Comparison of ENCODE assay signal across 25 cellular contexts in genomic region chr1:96978431-96978830, GRCh38.
"Had no signal": no experiment of that assay in that cellular context is flagged by ENCODE, and none has a peak within 500 bp of the region (broad histone marks: within the 10 kb centered on the region; RNA-seq: fewer than 3 reads in every experiment).

No MANE protein-coding gene starts in this region.

- DNase-seq: activated CD4-positive, alpha-beta memory T cell treated with anti-CD3 and anti-CD28 coated beads, Interleukin-2, amount 10 ng/mL, durations not matched to agents 7 days and 5 days; activated CD4-positive, alpha-beta T cell treated with anti-CD3 and anti-CD28 coated beads for 48 hours; activated CD4-positive, CD25-positive, alpha-beta regulatory T cell; activated CD8-positive, alpha-beta memory T cell treated with anti-CD3 and anti-CD28 coated beads, Interleukin-2, amount 10 ng/mL, durations not matched to agents 7 days and 5 days; activated naive CD4-positive, alpha-beta T cell treated with Interleukin-2 at 50 U/mL for 16 hours; activated naive CD8-positive, alpha-beta T cell treated with anti-CD3 and anti-CD28 coated beads, Interleukin-2, amount 10 ng/mL, durations not matched to agents 7 days and 5 days; anterior cingulate cortex; brain microvascular endothelial cell; central memory CD4-positive, alpha-beta T cell; erythroblast; heart right ventricle; kidney glomerular epithelial cell; left ventricle myocardium superior; naive B cell; right cardiac atrium; stimulated activated CD4-positive, alpha-beta T cell treated with anti-CD3 and anti-CD28 coated beads, Interleukin-4, amount 100 ng/mL, for 1 hour; stimulated activated naive CD8-positive, alpha-beta T cell treated with anti-CD3 and anti-CD28 coated beads, Interleukin-15, amount 100 ng/mL, for 72 hours; T-helper 9 cell; transverse colon; uterus had no signal

- H3K4me1 ChIP-seq: gastroesophageal sphincter, heart right ventricle, prostate gland, suprapubic skin, transverse colon, uterus had no signal

- H3K9me3 ChIP-seq: gastroesophageal sphincter, heart right ventricle, prostate gland, suprapubic skin, transverse colon, uterus had no signal

- H3K4me3 ChIP-seq: coronary artery, gastroesophageal sphincter, heart right ventricle, prostate gland, skin epidermis, suprapubic skin, transverse colon, uterus had no signal

- H3K36me3 ChIP-seq: brain microvascular endothelial cell, gastroesophageal sphincter, heart right ventricle, prostate gland, suprapubic skin, transverse colon, uterus had no signal

- H3K27ac ChIP-seq: brain microvascular endothelial cell, coronary artery, gastroesophageal sphincter, heart right ventricle, prostate gland, skin epidermis, suprapubic skin, transverse colon, uterus had no signal

- H3K27me3 ChIP-seq: brain microvascular endothelial cell, gastroesophageal sphincter, heart right ventricle, suprapubic skin, transverse colon, uterus had no signal
